In the genomic region with DNA sequence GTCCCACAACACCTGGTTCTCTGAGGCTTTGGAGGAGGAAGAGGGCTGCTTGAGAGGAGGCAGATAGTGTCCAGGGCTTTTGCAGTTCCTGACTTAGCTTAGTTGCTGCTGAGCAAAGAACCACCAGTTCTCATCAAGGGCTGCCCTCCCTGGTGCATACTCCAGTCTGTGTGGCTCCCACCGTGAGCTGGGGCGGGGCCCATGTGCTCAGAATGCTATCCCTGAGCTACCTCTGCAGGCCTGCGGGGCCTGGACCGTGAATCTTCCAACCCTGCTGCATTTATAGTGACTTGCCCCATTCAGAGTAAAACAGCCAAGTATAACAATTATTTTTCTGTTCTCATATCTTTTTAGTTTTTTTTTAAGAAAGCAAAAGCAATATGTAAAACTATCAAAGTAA, we compare ENCODE assay signal across 24 cellular contexts. TPM values are rescaled to one million over a fixed set of nuclear protein-coding genes. Genes with fewer than 3 reads are reported as not detected.
DNase-seq lines count a peak whose midpoint lies in the region; ATAC-seq, FAIRE-seq and TF ChIP-seq lines count a peak whose summit lies in the region.
"Had no signal": no experiment of that assay in that cellular context is flagged by ENCODE, and none has a peak within 500 bp of the region (broad histone marks: within the 10 kb centered on the region; RNA-seq: fewer than 3 reads in every experiment).

No MANE protein-coding gene starts in this region.

- H4K5ac ChIP-seq in H9 (ENCODE audit: insufficient read length, low read depth, low read length) (no peak overlapping the region), H1 (ENCODE audit: insufficient read length, low read depth, low read length) (no peak overlapping the region)

- peaks cover 3% of the 10 kb centered on the region for H3K4me1 ChIP-seq in CD4-positive, alpha-beta memory T cell (ENCODE audit: insufficient read depth, low read length)
- no peaks in the 10 kb centered on the region for H3K4me1 ChIP-seq in H9 (ENCODE audit: insufficient read depth, low read length)
- 0 out of 7 replicates have a peak, but pooled peaks cover 0 to 2% (median 0%) of the 10 kb centered on the region in 4 experiments for H3K4me1 ChIP-seq in H1 (replicated peaks in 1 of 4; ENCODE audit: control insufficient read depth in 3 of 4, insufficient read depth in 4 of 4, low read length in 3 of 4)
- peaks cover 33 to 51% of the 10 kb centered on the region in 2 donors for H3K4me1 ChIP-seq in gastrocnemius medialis

- DNase-seq in CD4-positive, alpha-beta memory T cell, result no peak
- DNase-seq in H9 (no peak), H1 (ENCODE audit: low read depth in 1 of 2, low spot score in 2 of 2) (no peak), gastrocnemius medialis (no peak), sciatic nerve (ENCODE audit: low spot score) (no peak)
- DNase-seq in stimulated activated naive CD4-positive, alpha-beta T cell treated with Interleukin-2 at 50 U/mL for 16 hours (lab: John Stamatoyannopoulos, UW), result no peak
- DNase-seq: activated CD4-positive, alpha-beta T cell treated with anti-CD3 and anti-CD28 coated beads, Interleukin-2, amount 50 U/mL, for 48 hours; activated CD4-positive, CD25-positive, alpha-beta regulatory T cell; activated effector memory CD4-positive, alpha-beta T cell treated with anti-CD3 and anti-CD28 coated beads, Interleukin-2, amount 50 U/mL, for 16 hours; activated naive CD8-positive, alpha-beta T cell treated with anti-CD3 and anti-CD28 coated beads for 36 hours; GM23248; hippocampal formation; immature natural killer cell; NCI-H1048; NCI-H187; NCI-H2227 treated with DMSO at 0.1 percent for 48 hours; NCI-H82; nucleus accumbens; T-helper 1 cell had no signal

- H3K79me1 ChIP-seq in H9 (ENCODE audit: insufficient read depth, low read depth, low read length, poor library complexity, severe bottlenecking) (peaks cover 2% of the 10 kb centered on the region), H1 (ENCODE audit: low read depth, low read length) (peaks cover 6% of the 10 kb centered on the region; the same call in 1 of the 2 replicates)

- H3K4ac ChIP-seq in H9 (ENCODE audit: low read depth, low read length) (no peak overlapping the region), H1 (replicated peaks; ENCODE audit: insufficient read length, low read depth, low read length) (no peak overlapping the region)

- H3K79me2 ChIP-seq in H9 (ENCODE audit: insufficient read depth, low read length), result no peaks in the 10 kb centered on the region; the same call in 1 of the 2 replicates
- peaks cover 0 to 10% of the 10 kb centered on the region in 2 experiments; a peak in 1 of 4 replicates for H3K79me2 ChIP-seq in H1 (ENCODE audit: control insufficient read depth in 1 of 2, insufficient read depth in 2 of 2, low read length in 2 of 2)

- no peak overlapping the region for H3K56ac ChIP-seq in H9 (ENCODE audit: insufficient read length, low read depth, low read length)
- no peak overlapping the region for H3K56ac ChIP-seq in H1 (replicated peaks; ENCODE audit: insufficient read length, low read depth, low read length)

- no peak overlapping the region for H2BK12ac ChIP-seq in H9 (ENCODE audit: insufficient read length, low read depth, low read length)
- H2BK12ac ChIP-seq in H1 (ENCODE audit: low read depth, low read length), result no peak overlapping the region

- peak overlapping the region in 5 of 7 donors; percentile 14 to 48 (median 43) for H3K27ac Mint-ChIP-seq in CD4-positive, alpha-beta memory T cell
- peak overlapping the region in 2 of 3 experiments; percentile 46 to 60; a peak in 2 of 7 replicates for H3K27ac Mint-ChIP-seq in H9
- H3K27ac Mint-ChIP-seq: activated naive CD8-positive, alpha-beta T cell treated with anti-CD3 and anti-CD28 coated beads for 36 hours had no signal

- TF ChIP-seq RAD21 in H1 (IDR thresholded peaks at IDR 0.05 in 1 of 2, conservative IDR thresholded peaks at IDR 0.05 in 1 of 2; ENCODE audit: low read depth in 2 of 2, low read length in 2 of 2), result peak in 1 of 2 experiments; percentile 30; a peak in 1 of 4 replicates

- H3K9ac ChIP-seq in H9 (ENCODE audit: extremely low read depth, insufficient read length, low read length), result no peak overlapping the region
- H3K9ac ChIP-seq in H1 (replicated peaks in 1 of 4; ENCODE audit: extremely low read depth in 1 of 4, low read depth in 3 of 4, low read length in 3 of 4), result no peak overlapping the region
- H3K9ac ChIP-seq: GM23248 had no signal

- peaks cover 69% of the 10 kb centered on the region for H3K36me3 ChIP-seq in CD4-positive, alpha-beta memory T cell (ENCODE audit: insufficient read depth, low read length)
- H3K36me3 ChIP-seq in H1 (ENCODE audit: control insufficient read depth in 2 of 4, insufficient read depth in 4 of 4, low read length in 3 of 4) (peaks cover 8 to 58% (median 42%) of the 10 kb centered on the region in 4 experiments), gastrocnemius medialis (peaks cover 8 to 63% of the 10 kb centered on the region in 2 donors)

- H2BK20ac ChIP-seq in H9 (ENCODE audit: low read depth, low read length, poor library complexity, severe bottlenecking), result no peak overlapping the region
- H2BK20ac ChIP-seq in H1 (ENCODE audit: low read length), result no peak overlapping the region

- H3T11ph ChIP-seq in H9 (ENCODE audit: low read length), result no peak overlapping the region

- TF ChIP-seq POLR2A in H1 (IDR thresholded peaks at IDR 0.05; ENCODE audit: control extremely low read depth in 1 of 2, low read depth in 2 of 2, low read length in 2 of 2) (no peak), gastrocnemius medialis (IDR thresholded peaks at IDR 0.05) (no peak)

- CTCF ChIA-PET in CD4-positive, alpha-beta memory T cell (lab: Charles Lee; ENCODE audit: partially characterized antibody), result no interaction called here
- CTCF ChIA-PET in H1 (lab: Charles Lee; ENCODE audit: partially characterized antibody), result interaction anchor here (0.6 to 4.9 kb wide), 9 partner anchors 8 to 1263 kb away, joined by 3 to 24 read pairs (median 3); no protein-coding TSS in a partner anchor

- no peaks in the 10 kb centered on the region for H3K9me3 ChIP-seq in CD4-positive, alpha-beta memory T cell (ENCODE audit: control insufficient read depth in 1 of 2, low read length in 2 of 2)
- H3K9me3 ChIP-seq in H9 (ENCODE audit: control insufficient read depth, low read depth, low read length) (no peaks in the 10 kb centered on the region), H1 (ENCODE audit: insufficient read depth in 2 of 2, low read depth in 1 of 2, low read length in 1 of 2) (no peaks in the 10 kb centered on the region), gastrocnemius medialis (no peaks in the 10 kb centered on the region)
- H3K9me3 ChIP-seq: SJSA1 had no signal

- intact Hi-C loops in CD4-positive, alpha-beta memory T cell (cut with micrococcal nuclease), result no loop called here
- intact Hi-C loops in gastrocnemius medialis (cut with DNase I; ENCODE audit: low total_unique reads) (no loop called here), sciatic nerve (cut with DNase I) (no loop called here)

- no peak overlapping the region for H4K91ac ChIP-seq in H9 (ENCODE audit: insufficient read length, low read depth, low read length)
- no peak overlapping the region for H4K91ac ChIP-seq in H1 (replicated peaks; ENCODE audit: insufficient read length, low read length)

- no peak overlapping the region for H3K18ac ChIP-seq in H9 (ENCODE audit: insufficient read length, low read depth, low read length)
- no peak overlapping the region for H3K18ac ChIP-seq in H1 (ENCODE audit: extremely low read depth, low read length)

- H3K27me3 Mint-ChIP-seq in CD4-positive, alpha-beta memory T cell, result no peaks in the 10 kb centered on the region
- H3K27me3 Mint-ChIP-seq in H9 (ENCODE audit: low read depth), result no peaks in the 10 kb centered on the region
- H3K27me3 Mint-ChIP-seq: activated naive CD8-positive, alpha-beta T cell treated with anti-CD3 and anti-CD28 coated beads for 36 hours; central memory CD8-positive, alpha-beta T cell had no signal

- no peak overlapping the region for H2AFZ ChIP-seq in H9 (ENCODE audit: low read length)
- H2AFZ ChIP-seq in H1 (ENCODE audit: low read length), result no peak overlapping the region
- H2AFZ ChIP-seq: GM23248 had no signal

- FAIRE-seq in H1 (lab: Jason Lieb, UNC), result no peak
- FAIRE-seq: GM12892 had no signal

- H4K8ac ChIP-seq in H9 (replicated peaks; ENCODE audit: insufficient read length, low read depth, low read length) (no peak overlapping the region), H1 (ENCODE audit: extremely low read depth, insufficient read depth, low read length) (peak overlapping the region; percentile 31; the same call in 1 of the 2 replicates)

- in situ Hi-C loops in gastrocnemius medialis (cut with MboI; ENCODE audit: low sequenced_read_pairs in 4 of 4), result no loop called here

- H3K23ac ChIP-seq in H9 (ENCODE audit: insufficient read length, low read depth, low read length) (no peak overlapping the region), H1 (ENCODE audit: insufficient read length) (no peak overlapping the region)

- H3K4me2 ChIP-seq in H9 (ENCODE audit: insufficient read depth, insufficient read length, low read length) (no peak overlapping the region), H1 (ENCODE audit: insufficient read depth in 1 of 2, low read depth in 2 of 2, low read length in 2 of 2) (no peak overlapping the region)

- H4K20me1 ChIP-seq in H9 (ENCODE audit: control insufficient read depth, insufficient read depth, insufficient read length) (no peaks in the 10 kb centered on the region), H1 (replicated peaks in 1 of 2; ENCODE audit: control insufficient read depth in 1 of 2, insufficient read depth in 2 of 2, low read length in 2 of 2) (peaks cover 2 to 5% of the 10 kb centered on the region in 2 experiments)

- no peaks in the 10 kb centered on the region for H3K27me3 ChIP-seq in CD4-positive, alpha-beta memory T cell (ENCODE audit: insufficient read depth, low read length)
- H3K27me3 ChIP-seq in H9 (ENCODE audit: insufficient read depth, low read length), result no peaks in the 10 kb centered on the region
- no peaks in the 10 kb centered on the region for H3K27me3 ChIP-seq in H1 (replicated peaks in 1 of 4; ENCODE audit: control insufficient read depth in 3 of 4, extremely low read depth in 1 of 4, insufficient read depth in 3 of 4, low read length in 3 of 4)
- H3K27me3 ChIP-seq in gastrocnemius medialis, result no peaks in the 10 kb centered on the region
- H3K27me3 ChIP-seq: SJSA1 had no signal

- no peaks in the 10 kb centered on the region for H3K9me3 Mint-ChIP-seq in CD4-positive, alpha-beta memory T cell
- H3K9me3 Mint-ChIP-seq in H9, result no peaks in the 10 kb centered on the region
- H3K9me3 Mint-ChIP-seq: activated naive CD8-positive, alpha-beta T cell treated with anti-CD3 and anti-CD28 coated beads for 36 hours; CD14-positive monocyte; central memory CD8-positive, alpha-beta T cell; immature natural killer cell had no signal

- no peak overlapping the region for H2BK15ac ChIP-seq in H9 (ENCODE audit: low read depth, low read length)
- H2BK15ac ChIP-seq in H1 (ENCODE audit: low read length), result no peak overlapping the region

- H2BK120ac ChIP-seq in H9 (ENCODE audit: low read depth, low read length, poor library complexity, severe bottlenecking) (no peak overlapping the region), H1 (replicated peaks; ENCODE audit: low read depth, low read length) (no peak overlapping the region)

- no CpG with 5 or more reads among the region's 4 CpGs for WGBS in H9 (ENCODE audit: extremely low coverage, insufficient read length, low lambda C conversion rate)
- WGBS in H1 (ENCODE audit: extremely low coverage in 1 of 2, insufficient coverage in 1 of 2, insufficient read length in 1 of 2, insufficient replicate concordance in 2 of 2, low coverage in 1 of 2, low lambda C conversion rate in 2 of 2, missing lambda C conversion rate in 1 of 2), 2 experiments, result 79% methylated on average over 4 of the region's 4 CpGs; no CpG with 5 or more reads in 1 of the 2 experiments

- H2AK5ac ChIP-seq in H9 (ENCODE audit: insufficient read length, low read length), result no peak overlapping the region
- no peak overlapping the region for H2AK5ac ChIP-seq in H1 (ENCODE audit: low read depth, low read length)

- H3K36me3 Mint-ChIP-seq in CD4-positive, alpha-beta memory T cell, result peaks cover 53 to 86% of the 10 kb centered on the region in 2 donors
- H3K36me3 Mint-ChIP-seq in H9 (ENCODE audit: insufficient read depth in 1 of 3, low read depth in 3 of 3), result peaks cover 30 to 72% (median 36%) of the 10 kb centered on the region in 3 experiments

- no peak for TF ChIP-seq EP300 in H1 (IDR thresholded peaks at IDR 0.05; ENCODE audit: borderline replicate concordance in 1 of 2, low read depth in 2 of 2, low read length in 2 of 2)

- H3K14ac ChIP-seq in H9 (ENCODE audit: insufficient read depth, low read length) (no peak overlapping the region), H1 (ENCODE audit: insufficient read length) (peak overlapping the region; percentile 51)

- TF ChIP-seq CTCF in H9 (conservative IDR thresholded peaks at IDR 0.05) (0 out of 3 replicates have a peak, but pooled peaks have one; percentile 21), H1 (IDR thresholded peaks at IDR 0.05; ENCODE audit: control extremely low read depth in 1 of 3, insufficient read depth in 1 of 3, low read depth in 1 of 3, low read length in 3 of 3) (no peak), gastrocnemius medialis (IDR thresholded peaks at IDR 0.05 in 4 of 5, conservative IDR thresholded peaks at IDR 0.05 in 1 of 5) (no peak)

- no peak for ATAC-seq in gastrocnemius medialis
- ATAC-seq in HG03342 (IDR thresholded peaks at IDR 0.05; ENCODE audit: unreplicated experiment), result no peak
- no peak for ATAC-seq in sciatic nerve

- no peak overlapping the region for H3K4me3 Mint-ChIP-seq in CD4-positive, alpha-beta memory T cell
- no peak overlapping the region for H3K4me3 Mint-ChIP-seq in H9
- H3K4me3 Mint-ChIP-seq: activated naive CD8-positive, alpha-beta T cell treated with anti-CD3 and anti-CD28 coated beads for 36 hours; CD14-positive monocyte; central memory CD8-positive, alpha-beta T cell; immature natural killer cell had no signal

- H3K4me1 Mint-ChIP-seq in CD4-positive, alpha-beta memory T cell, result peaks cover 9 to 28% (median 21%) of the 10 kb centered on the region in 4 donors
- peaks cover 6 to 17% of the 10 kb centered on the region in 2 experiments; a peak in 3 of 4 replicates for H3K4me1 Mint-ChIP-seq in H9
- H3K4me1 Mint-ChIP-seq: CD14-positive monocyte had no signal

- H2BK5ac ChIP-seq in H9 (ENCODE audit: insufficient read length, low read length) (no peak overlapping the region), H1 (ENCODE audit: low read depth, low read length) (peak overlapping the region; percentile 38; the same call in 1 of the 2 replicates)

- H3K27ac ChIP-seq in CD4-positive, alpha-beta memory T cell (ENCODE audit: low read depth, low read length), result no peak overlapping the region
- H3K27ac ChIP-seq in H9 (ENCODE audit: insufficient read length, low read depth, low read length), result no peak overlapping the region
- H3K27ac ChIP-seq in H1 (ENCODE audit: low read depth, low read length), result peak overlapping the region; percentile 29; the same call in 1 of the 2 replicates
- H3K27ac ChIP-seq in gastrocnemius medialis, result peak overlapping the region in 3 of 4 donors; percentile 33 to 89 (median 41)
- H3K27ac ChIP-seq: GM23248, SJSA1 had no signal

- no peak overlapping the region for H3K4me3 ChIP-seq in CD4-positive, alpha-beta memory T cell (ENCODE audit: low read length in 2 of 2)
- H3K4me3 ChIP-seq in H1 (ENCODE audit: extremely low read depth in 1 of 4, insufficient read depth in 2 of 4, low read depth in 3 of 4, low read length in 4 of 4) (no peak overlapping the region), gastrocnemius medialis (no peak overlapping the region)
- H3K4me3 ChIP-seq: GM23248, SJSA1 had no signal

- POLR2A ChIA-PET in CD4-positive, alpha-beta memory T cell (lab: Charles Lee; ENCODE audit: partially characterized antibody), result no interaction called here
- POLR2A ChIA-PET in H1 (lab: Charles Lee; ENCODE audit: partially characterized antibody), result no interaction called here

- H3K23me2 ChIP-seq in H9 (ENCODE audit: insufficient read length, low read depth, low read length, poor library complexity, severe bottlenecking) (no peaks in the 10 kb centered on the region), H1 (ENCODE audit: low read depth, low read length) (no peaks in the 10 kb centered on the region)

RNA-seq across cellular contexts. Expression of gene TACR2, which starts 49.2 kb away (rescaled TPM):
- total RNA-seq in CD4-positive, alpha-beta memory T cell, result under 1 TPM in 1 of 2 experiments, not detected in 1; 0.19 TPM
- under 1 TPM in 1 of 2 donors, not detected in 1; 0.17 TPM for polyA plus RNA-seq in CD4-positive, alpha-beta memory T cell
- total RNA-seq in H9 (2021) (not detected in 2 replicates), gastrocnemius medialis (under 1 TPM in 2 of 4 donors, not detected in 2; 0.36 to 0.49 TPM), sciatic nerve (0.53 TPM)
- total RNA-seq in H1 (2021; fragmentation: NEBNext Ultra II Directional; extraction: Animal tissue kit (Norgen Biotek cat#: 25700)), result not detected in 2 replicates
- polyA plus RNA-seq in H1 (2011; rRNA removed), result 0.06 TPM in 1 of 2 replicates, not detected in the other
- 0.06 TPM for polyA plus RNA-seq in H1 (2011; cell fraction: cytosol; rRNA removed)
- 0.06 TPM for polyA plus RNA-seq in H1 (2011; cell fraction: nucleus; rRNA removed)
- polyA plus RNA-seq in H1 (2012, experiment 1 of 2), result 0.13 to 0.33 TPM (median 0.20 TPM) in 4 replicates
- polyA plus RNA-seq in H1 (2012, experiment 2 of 2), result not detected
- 0.04 TPM for polyA plus RNA-seq in H1 (2013, experiment 1 of 2)
- 0.04 TPM for polyA plus RNA-seq in H1 (2013, experiment 2 of 2)
- polyA minus RNA-seq in H1 (2011; rRNA and poly(A)+ RNA removed), result not detected in 2 replicates
- not detected for polyA minus RNA-seq in H1 (2011; cell fraction: cytosol; rRNA and poly(A)+ RNA removed)
- not detected for polyA minus RNA-seq in H1 (2011; cell fraction: nucleus; rRNA and poly(A)+ RNA removed)
- total RNA-seq: activated naive CD8-positive, alpha-beta T cell treated with anti-CD3 and anti-CD28 coated beads for 36 hours; SJSA1 had no signal

Comparison
In these comparisons a context has a peak if more than half of its experiments do, and no peak if none do; other contexts are left out.
1. H3K27ac ChIP-seq: peak in H1 (single experiment) and gastrocnemius medialis (3 of 4); none in CD4-positive, alpha-beta memory T cell (single experiment) and H9 (single experiment).